ENCODE assay signal across 8 cellular contexts in genomic region chr3:197029511-197030167, GRCh38. TPM values are rescaled to one million over a fixed set of nuclear protein-coding genes. Genes with fewer than 3 reads are reported as not detected.
DNase-seq lines count a peak whose midpoint lies in the region; ATAC-seq, FAIRE-seq and TF ChIP-seq lines count a peak whose summit lies in the region.

Gene MELTF (minus strand): TSS chr3:197029817. CDS start chr3:197029702, 115 bp downstream.

- ATAC-seq in GM19328 (IDR thresholded peaks at IDR 0.05; ENCODE audit: unreplicated experiment) (peak; percentile 69), HG03565 (IDR thresholded peaks at IDR 0.05; ENCODE audit: unreplicated experiment) (peak; percentile 55)

- CTCF ChIA-PET in CD4-positive, alpha-beta memory T cell (lab: Charles Lee; ENCODE audit: partially characterized antibody): interaction anchor here (0.6 to 2.1 kb wide), 13 partner anchors 8 to 46 kb away, joined by 3 to 17 read pairs (median 4); no protein-coding TSS in a partner anchor

- H3K36me3 Mint-ChIP-seq in CD4-positive, alpha-beta memory T cell: no peaks in the 10 kb centered on the region
- peaks cover 3% of the 10 kb centered on the region for H3K36me3 Mint-ChIP-seq in progenitor cell of endocrine pancreas (ENCODE audit: insufficient read depth)

- H3K27me3 ChIP-seq in CD4-positive, alpha-beta memory T cell (ENCODE audit: insufficient read depth, low read length): no peaks in the 10 kb centered on the region

- H3K27me3 Mint-ChIP-seq in CD4-positive, alpha-beta memory T cell: no peaks in the 10 kb centered on the region
- H3K27me3 Mint-ChIP-seq in progenitor cell of endocrine pancreas: peaks cover 56% of the 10 kb centered on the region

- peaks cover 3% of the 10 kb centered on the region for H3K4me1 ChIP-seq in CD4-positive, alpha-beta memory T cell (ENCODE audit: insufficient read depth, low read length)

- no peaks in the 10 kb centered on the region for H3K36me3 ChIP-seq in CD4-positive, alpha-beta memory T cell (ENCODE audit: insufficient read depth, low read length)

- TF ChIP-seq CTCF in progenitor cell of endocrine pancreas (IDR thresholded peaks at IDR 0.05; ENCODE audit: unreplicated experiment): peak; percentile 97

- intact Hi-C loops in CD4-positive, alpha-beta memory T cell (cut with micrococcal nuclease): loop anchor here (2.0 kb wide), 1 partner anchor 51 kb away; no protein-coding TSS in a partner anchor

- H3K4me3 Mint-ChIP-seq in CD4-positive, alpha-beta memory T cell: peak within 1 kb of the TSS; percentile 67 to 83 (median 81)
- H3K4me3 Mint-ChIP-seq in progenitor cell of endocrine pancreas (ENCODE audit: low read depth): peak within 1 kb of the TSS; percentile 62

- POLR2A ChIA-PET in CD4-positive, alpha-beta memory T cell (lab: Charles Lee; ENCODE audit: partially characterized antibody): interaction anchor here (0.6 to 1.7 kb wide), 3 partner anchors 27 to 162 kb away, joined by 3 to 6 read pairs (median 3); partner anchors contain the start of gene SENP5

- H3K27ac Mint-ChIP-seq in CD4-positive, alpha-beta memory T cell: peak within 1 kb of the TSS in 4 of 7 donors; percentile 29 to 78 (median 58)
- no peak within 1 kb of the TSS for H3K27ac Mint-ChIP-seq in progenitor cell of endocrine pancreas

- H3K27ac ChIP-seq in CD4-positive, alpha-beta memory T cell (ENCODE audit: low read depth, low read length): peak within 1 kb of the TSS; percentile 21

- no peaks in the 10 kb centered on the region for H3K9me3 ChIP-seq in CD4-positive, alpha-beta memory T cell (ENCODE audit: control insufficient read depth in 1 of 2, low read length in 2 of 2)

- H3K9me3 Mint-ChIP-seq in CD4-positive, alpha-beta memory T cell: no peaks in the 10 kb centered on the region
- H3K9me3 Mint-ChIP-seq in progenitor cell of endocrine pancreas (ENCODE audit: low read depth): no peaks in the 10 kb centered on the region

- DNase-seq in CD4-positive, alpha-beta memory T cell: peak; percentile 55 to 76 (median 68)
- DNase-seq in RPMI7951 (ENCODE audit: low read depth) (peak; percentile 55), globus pallidus (ENCODE audit: low spot score) (peak; percentile 39), progenitor cell of endocrine pancreas (ENCODE audit: low spot score, unreplicated experiment) (peak; percentile 71), urothelium cell line (ENCODE audit: low spot score) (peak; percentile 94)
- DNase-seq in activated effector memory CD4-positive, alpha-beta T cell treated with Interleukin-2 at 50 U/mL for 16 hours: peak; percentile 59

- peak within 1 kb of the TSS; percentile 11 to 51 for H3K4me3 ChIP-seq in CD4-positive, alpha-beta memory T cell (ENCODE audit: low read length in 2 of 2)

- peaks cover 0 to 8% (median 4%) of the 10 kb centered on the region in 4 donors for H3K4me1 Mint-ChIP-seq in CD4-positive, alpha-beta memory T cell
- H3K4me1 Mint-ChIP-seq in progenitor cell of endocrine pancreas (ENCODE audit: low read depth): peaks cover 2% of the 10 kb centered on the region

- no peak for FAIRE-seq in urothelium cell line (lab: Jason Lieb, UNC)

RNA-seq across cellular contexts. Expression of gene MELTF, which starts in this region (rescaled TPM):
- 1 to 10 TPM; 1.2 to 1.4 TPM for total RNA-seq in CD4-positive, alpha-beta memory T cell
- polyA plus RNA-seq in CD4-positive, alpha-beta memory T cell: under 1 TPM in 1 of 2 donors, not detected in 1; 0.92 TPM
- total RNA-seq in RPMI7951 (2014; rRNA removed; shearing (Covaris generic)): 0.12 and 0.39 TPM in 2 replicates
- total RNA-seq in progenitor cell of endocrine pancreas: 4.8 and 5.0 TPM in 2 replicates

Comparison
In these comparisons a context has a peak if more than half of its experiments do, and no peak if none do; other contexts are left out.
1. Peak in every context shown above with its lines: DNase-seq, ATAC-seq, H3K4me3 ChIP-seq and H3K27ac ChIP-seq.
2. Peak in DNase-seq in RPMI7951; RNA of the gene not detected or under 1 TPM.
3. DNase-seq: peak in every context shown above with its lines; median percentile 94 in urothelium cell line; 71 in progenitor cell of endocrine pancreas; 68 in CD4-positive, alpha-beta memory T cell; 59 in activated effector memory CD4-positive, alpha-beta T cell treated with Interleukin-2 at 50 U/mL for 16 hours; 55 in RPMI7951; 39 in globus pallidus.